Comparison of ENCODE assay signal across 11 cellular contexts in genomic region chr19:13610042-13610691, GRCh38.
A peak's percentile ranks its signal among the peaks of the same experiment; 100 is the strongest.
DNase-seq lines count a peak whose midpoint lies in the region; ATAC-seq, FAIRE-seq and TF ChIP-seq lines count a peak whose summit lies in the region.
"Had no signal": no experiment of that assay in that cellular context is flagged by ENCODE, and none has a peak within 500 bp of the region (broad histone marks: within the 10 kb centered on the region; RNA-seq: fewer than 3 reads in every experiment).

No MANE protein-coding gene starts in this region.

- H3K9ac ChIP-seq in rectal smooth muscle tissue (ENCODE audit: low read length), result no peak overlapping the region

- H3K27ac ChIP-seq in rectal smooth muscle tissue (ENCODE audit: low read depth, low read length), result no peak overlapping the region
- H3K27ac ChIP-seq: cardiac muscle cell had no signal

- no peaks in the 10 kb centered on the region for H3K4me1 ChIP-seq in rectal smooth muscle tissue (ENCODE audit: control insufficient read depth, insufficient read depth, low read length)

- no peak overlapping the region for H3K27ac Mint-ChIP-seq in activated CD8-positive, alpha-beta memory T cell treated with anti-CD3 and anti-CD28 coated beads, Interleukin-2, amount 10 ng/mL, durations not matched to agents 7 days and 5 days
- H3K27ac Mint-ChIP-seq: T-helper 2 cell treated with Interferon-gamma antibody and Interleukin-4, amounts not matched to agents 5 μg/mL and 100 μg/mL, for 36 hours had no signal

- CTCF ChIA-PET in activated CD8-positive, alpha-beta memory T cell treated with anti-CD3 and anti-CD28 coated beads, Interleukin-2, amount 10 ng/mL, durations not matched to agents 7 days and 5 days (lab: Charles Lee), result interaction anchor here (0.6 to 1.1 kb wide), 4 partner anchors 16 to 180 kb away, joined by 3 to 4 read pairs (median 3); no protein-coding TSS in a partner anchor

- FAIRE-seq in H54 (lab: Jason Lieb, UNC), result no peak

- H3K36me3 Mint-ChIP-seq in activated CD8-positive, alpha-beta memory T cell treated with anti-CD3 and anti-CD28 coated beads, Interleukin-2, amount 10 ng/mL, durations not matched to agents 7 days and 5 days, result no peaks in the 10 kb centered on the region

- peak overlapping the region; percentile 8 for H3K4me3 ChIP-seq in rectal smooth muscle tissue (ENCODE audit: low read length)
- H3K4me3 ChIP-seq: cardiac muscle cell had no signal

- no peaks in the 10 kb centered on the region for H3K27me3 Mint-ChIP-seq in activated CD8-positive, alpha-beta memory T cell treated with anti-CD3 and anti-CD28 coated beads, Interleukin-2, amount 10 ng/mL, durations not matched to agents 7 days and 5 days

- no peak overlapping the region for H3K4me3 Mint-ChIP-seq in activated CD8-positive, alpha-beta memory T cell treated with anti-CD3 and anti-CD28 coated beads, Interleukin-2, amount 10 ng/mL, durations not matched to agents 7 days and 5 days
- H3K4me3 Mint-ChIP-seq: T-helper 2 cell treated with Interferon-gamma antibody and Interleukin-4, amounts not matched to agents 5 μg/mL and 100 μg/mL, for 36 hours had no signal

- H3K4me1 Mint-ChIP-seq in activated CD8-positive, alpha-beta memory T cell treated with anti-CD3 and anti-CD28 coated beads, Interleukin-2, amount 10 ng/mL, durations not matched to agents 7 days and 5 days, result peaks cover 10% of the 10 kb centered on the region

- H3K27me3 ChIP-seq in rectal smooth muscle tissue (ENCODE audit: control insufficient read depth, insufficient read depth, low read length), result no peaks in the 10 kb centered on the region
- H3K27me3 ChIP-seq: cardiac muscle cell had no signal

- ATAC-seq in activated CD8-positive, alpha-beta memory T cell treated with anti-CD3 and anti-CD28 coated beads, Interleukin-2, amount 10 ng/mL, durations not matched to agents 7 days and 5 days, result peak; percentile 45
- ATAC-seq in HG03378 (IDR thresholded peaks at IDR 0.05; ENCODE audit: unreplicated experiment), result no peak
- ATAC-seq: left ventricle myocardium superior had no signal

- no peak for TF ChIP-seq POLR2A in H54 (IDR thresholded peaks at IDR 0.05; ENCODE audit: low read depth, low read length)

- no peaks in the 10 kb centered on the region for H3K36me3 ChIP-seq in rectal smooth muscle tissue (ENCODE audit: control insufficient read depth, insufficient read depth, low read length)
- H3K36me3 ChIP-seq: cardiac muscle cell had no signal

- DNase-seq in activated CD8-positive, alpha-beta memory T cell treated with anti-CD3 and anti-CD28 coated beads, Interleukin-2, amount 10 ng/mL, durations not matched to agents 7 days and 5 days, result peak; percentile 50
- DNase-seq in activated CD8-positive, alpha-beta memory T cell treated with anti-CD3 and anti-CD28 coated beads for 24 hours, result no peak
- DNase-seq in NCI-H2029 (lab: John Stamatoyannopoulos, UW), result peak; percentile 94
- DNase-seq in SHP77 treated with DMSO at 0.1 percent for 48 hours (lab: John Stamatoyannopoulos, UW), result peak; percentile 91
- no peak for DNase-seq in stimulated activated naive CD4-positive, alpha-beta T cell treated with Interleukin-2 at 50 U/mL for 16 hours (lab: John Stamatoyannopoulos, UW)
- no peak for DNase-seq in H54 (ENCODE audit: insufficient read length, low spot score)
- DNase-seq: left ventricle myocardium superior had no signal

- H3K9me3 Mint-ChIP-seq in activated CD8-positive, alpha-beta memory T cell treated with anti-CD3 and anti-CD28 coated beads, Interleukin-2, amount 10 ng/mL, durations not matched to agents 7 days and 5 days (ENCODE audit: low read depth), result no peaks in the 10 kb centered on the region
- H3K9me3 Mint-ChIP-seq: T-helper 2 cell treated with Interferon-gamma antibody and Interleukin-4, amounts not matched to agents 5 μg/mL and 100 μg/mL, for 36 hours had no signal

Comparison
In these comparisons a context has a peak if more than half of its experiments do, and no peak if none do; other contexts are left out.
1. DNase-seq: peak in activated CD8-positive, alpha-beta memory T cell treated with anti-CD3 and anti-CD28 coated beads, Interleukin-2, amount 10 ng/mL, durations not matched to agents 7 days and 5 days (single experiment), NCI-H2029 (single experiment) and SHP77 treated with DMSO at 0.1 percent for 48 hours (single experiment); none in activated CD8-positive, alpha-beta memory T cell treated with anti-CD3 and anti-CD28 coated beads for 24 hours (single experiment), stimulated activated naive CD4-positive, alpha-beta T cell treated with Interleukin-2 at 50 U/mL for 16 hours (single experiment) and H54 (single experiment).